8 cellular contexts compared by ENCODE assay signal in the genomic region with DNA sequence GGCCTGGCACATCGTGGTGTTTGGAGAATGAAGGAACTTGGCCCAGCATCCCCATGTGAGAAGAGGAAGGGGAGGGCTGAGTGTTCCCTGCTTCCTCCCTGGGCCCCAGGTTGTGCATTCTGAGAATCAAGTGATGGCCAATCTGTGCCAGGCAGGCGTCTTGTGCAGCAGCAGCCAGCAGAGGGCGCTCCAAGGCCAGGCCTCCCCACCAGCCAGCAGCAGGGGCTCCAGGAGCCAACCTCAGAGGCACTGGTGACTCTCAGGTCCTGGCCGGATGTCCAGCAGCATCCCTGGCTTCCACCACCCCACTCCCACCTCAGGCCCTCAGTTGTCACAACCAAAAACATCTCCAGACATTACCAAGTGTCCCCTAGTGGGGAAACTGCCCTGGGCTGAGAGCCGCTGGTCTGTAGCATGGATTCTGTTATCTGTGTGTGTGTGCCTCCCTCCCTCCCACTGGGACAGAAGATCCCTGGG.
DNase-seq lines count a peak whose midpoint lies in the region; ATAC-seq and TF ChIP-seq lines count a peak whose summit lies in the region.

No MANE protein-coding gene starts in this region.

- H3K4me3 Mint-ChIP-seq in activated CD4-positive, alpha-beta memory T cell treated with anti-CD3 and anti-CD28 coated beads, Interleukin-2, amount 10 ng/mL, durations not matched to agents 7 days and 5 days = no peak overlapping the region

- no peak overlapping the region for H3K4me3 ChIP-seq in effector memory CD4-positive, alpha-beta T cell (ENCODE audit: insufficient read depth, low read depth, low read length, poor library complexity, severe bottlenecking)
- H3K4me3 ChIP-seq in mucosa of descending colon = no peak overlapping the region

- peaks cover 51% of the 10 kb centered on the region for H3K4me1 Mint-ChIP-seq in activated CD4-positive, alpha-beta memory T cell treated with anti-CD3 and anti-CD28 coated beads, Interleukin-2, amount 10 ng/mL, durations not matched to agents 7 days and 5 days

- peaks cover 70% of the 10 kb centered on the region for H3K36me3 Mint-ChIP-seq in activated CD4-positive, alpha-beta memory T cell treated with anti-CD3 and anti-CD28 coated beads, Interleukin-2, amount 10 ng/mL, durations not matched to agents 7 days and 5 days (ENCODE audit: low read depth)

- POLR2A ChIA-PET in activated CD4-positive, alpha-beta memory T cell treated with anti-CD3 and anti-CD28 coated beads, Interleukin-2, amount 10 ng/mL, durations not matched to agents 7 days and 5 days (lab: Charles Lee) = no interaction called here

- peak; percentile 98 for TF ChIP-seq CTCF in GM12873 (IDR thresholded peaks at IDR 0.05; ENCODE audit: insufficient read depth, low read depth, low read length, missing control alignments)
- TF ChIP-seq CTCF in mucosa of descending colon (IDR thresholded peaks at IDR 0.05) = peak; percentile 60

- intact Hi-C loops in mucosa of descending colon (cut with DNase I, micrococcal nuclease) = no loop called here

- no peaks in the 10 kb centered on the region for H3K27me3 ChIP-seq in effector memory CD4-positive, alpha-beta T cell (replicated peaks; ENCODE audit: control insufficient read depth, insufficient read depth, low read length, poor library complexity, severe bottlenecking)

- ATAC-seq in mucosa of descending colon (peak; percentile 75), HG03025 (IDR thresholded peaks at IDR 0.05; ENCODE audit: low FRiP score, unreplicated experiment) (no peak)

- no peaks in the 10 kb centered on the region for H3K27me3 Mint-ChIP-seq in activated CD4-positive, alpha-beta memory T cell treated with anti-CD3 and anti-CD28 coated beads, Interleukin-2, amount 10 ng/mL, durations not matched to agents 7 days and 5 days

- CTCF ChIA-PET in activated CD4-positive, alpha-beta memory T cell treated with anti-CD3 and anti-CD28 coated beads, Interleukin-2, amount 10 ng/mL, durations not matched to agents 7 days and 5 days (lab: Charles Lee) = interaction anchor here (0.6 to 3.2 kb wide), 6 partner anchors 11 to 270 kb away, joined by 3 to 20 read pairs (median 3); no protein-coding TSS in a partner anchor

- no peaks in the 10 kb centered on the region for H3K9me3 Mint-ChIP-seq in activated CD4-positive, alpha-beta memory T cell treated with anti-CD3 and anti-CD28 coated beads, Interleukin-2, amount 10 ng/mL, durations not matched to agents 7 days and 5 days

- H3K4me1 ChIP-seq in effector memory CD4-positive, alpha-beta T cell (ENCODE audit: control insufficient read depth, insufficient read depth, low read length, poor library complexity, severe bottlenecking) = no peaks in the 10 kb centered on the region
- no peaks in the 10 kb centered on the region for H3K4me1 ChIP-seq in mucosa of descending colon (ENCODE audit: low read depth)

- peaks cover 82% of the 10 kb centered on the region for H3K36me3 ChIP-seq in effector memory CD4-positive, alpha-beta T cell (ENCODE audit: control insufficient read depth, insufficient read depth, low read length)
- no peaks in the 10 kb centered on the region for H3K36me3 ChIP-seq in mucosa of descending colon (ENCODE audit: low read depth)

- peak overlapping the region; percentile 63 for H3K27ac Mint-ChIP-seq in activated CD4-positive, alpha-beta memory T cell treated with anti-CD3 and anti-CD28 coated beads, Interleukin-2, amount 10 ng/mL, durations not matched to agents 7 days and 5 days

- H3K9me3 ChIP-seq in effector memory CD4-positive, alpha-beta T cell (ENCODE audit: control insufficient read depth, low read length) = no peaks in the 10 kb centered on the region
- no peaks in the 10 kb centered on the region for H3K9me3 ChIP-seq in mucosa of descending colon

- DNase-seq in A172 (ENCODE audit: low spot score) (peak; percentile 61), NCI-H345 treated with DMSO at 0.1 percent for 48 hours (lab: John Stamatoyannopoulos, UW; ENCODE audit: unreplicated experiment) (peak; percentile 25), mucosa of descending colon (peak in 2 of 3 donors; percentile 68 to 71)
- DNase-seq in activated CD4-positive, alpha-beta memory T cell treated with anti-CD3 and anti-CD28 coated beads, Interleukin-2, amount 10 ng/mL, durations not matched to agents 7 days and 5 days = peak; percentile 74
- DNase-seq in effector memory CD4-positive, alpha-beta T cell = peak in 2 of 3 donors; percentile 26 to 29
- DNase-seq in stimulated activated naive CD4-positive, alpha-beta T cell (lab: John Stamatoyannopoulos, UW) = peak in 4 of 6 experiments; percentile 3 to 16 (median 14)

- H3K27ac ChIP-seq in effector memory CD4-positive, alpha-beta T cell (ENCODE audit: insufficient read depth, low read length, poor library complexity, severe bottlenecking) = no peak overlapping the region

Comparison
In these comparisons a context has a peak if more than half of its experiments do, and no peak if none do; other contexts are left out.
1. DNase-seq: peak in every context shown above with its lines; median percentile 74 in activated CD4-positive, alpha-beta memory T cell treated with anti-CD3 and anti-CD28 coated beads, Interleukin-2, amount 10 ng/mL, durations not matched to agents 7 days and 5 days; 70 in mucosa of descending colon; 61 in A172; 28 in effector memory CD4-positive, alpha-beta T cell; 25 in NCI-H345 treated with DMSO at 0.1 percent for 48 hours; 14 in stimulated activated naive CD4-positive, alpha-beta T cell.